Comparison of ENCODE assay signal across 22 cellular contexts in genomic region chr19:28234637-28235036, GRCh38.
DNase-seq lines count a peak whose midpoint lies in the region; ATAC-seq and TF ChIP-seq lines count a peak whose summit lies in the region.
"Had no signal": no experiment of that assay in that cellular context is flagged by ENCODE, and none has a peak within 500 bp of the region (broad histone marks: within the 10 kb centered on the region; RNA-seq: fewer than 3 reads in every experiment).

No MANE protein-coding gene starts in this region.

- CTCF ChIA-PET in T-cell (lab: Charles Lee) = no interaction called here
- CTCF ChIA-PET in activated CD8-positive, alpha-beta T cell treated with anti-CD3 and anti-CD28 coated beads for 36 hours (lab: Charles Lee) = no interaction called here

- TF ChIP-seq POLR2A in GM18505 (IDR thresholded peaks at IDR 0.05; ENCODE audit: borderline replicate concordance, extremely low read depth, insufficient read depth, insufficient read length) = no peak

- H3K4me3 Mint-ChIP-seq in T-cell = no peak overlapping the region
- no peak overlapping the region for H3K4me3 Mint-ChIP-seq in activated CD8-positive, alpha-beta T cell treated with anti-CD3 and anti-CD28 coated beads for 36 hours
- H3K4me3 Mint-ChIP-seq: naive thymus-derived CD8-positive, alpha-beta T cell had no signal

- ATAC-seq in GM18505 (IDR thresholded peaks at IDR 0.05; ENCODE audit: unreplicated experiment) = no peak
- no peak for ATAC-seq in T-cell (replicated peaks in 1 of 4)
- ATAC-seq in activated CD8-positive, alpha-beta T cell treated with anti-CD3 and anti-CD28 coated beads for 36 hours = no peak
- ATAC-seq: activated CD4-positive, CD25-positive, alpha-beta regulatory T cell treated with anti-CD3 and anti-CD28 coated beads, Interleukin-2, amount 50 U/mL, for 24 hours; GM12878; naive thymus-derived CD8-positive, alpha-beta T cell; pancreas had no signal

- DNase-seq in Daoy (ENCODE audit: low read depth) = peak; percentile 74
- DNase-seq in RPMI7951 (ENCODE audit: low read depth) = peak; percentile 10
- DNase-seq in foreskin fibroblast = peak; percentile 3
- DNase-seq in renal cortical epithelial cell (ENCODE audit: low read depth) = peak; percentile 78
- no peak for DNase-seq in T-cell
- no peak for DNase-seq in GM19240 (ENCODE audit: insufficient read length, low spot score)
- no peak for DNase-seq in activated CD8-positive, alpha-beta T cell treated with anti-CD3 and anti-CD28 coated beads for 36 hours
- DNase-seq: Calu3; effector CD8-positive, alpha-beta T cell; esophagus squamous epithelium; MM.1S; naive thymus-derived CD8-positive, alpha-beta T cell; NCI-H774; OCI-M1; pancreas; stimulated activated CD4-positive, alpha-beta T cell treated with anti-CD3 and anti-CD28 coated beads, Interleukin-2, amount 100 ng/mL, for 24 hours; stimulated activated naive CD4-positive, alpha-beta T cell treated with Interleukin-2 at 50 U/mL for 16 hours; tibial artery had no signal

- H3K9me3 Mint-ChIP-seq in T-cell = peaks cover 3 to 5% (median 4%) of the 10 kb centered on the region in 3 donors
- no peaks in the 10 kb centered on the region for H3K9me3 Mint-ChIP-seq in activated CD8-positive, alpha-beta T cell treated with anti-CD3 and anti-CD28 coated beads for 36 hours

- POLR2A ChIA-PET in T-cell (lab: Charles Lee) = no interaction called here
- POLR2A ChIA-PET in activated CD8-positive, alpha-beta T cell treated with anti-CD3 and anti-CD28 coated beads for 36 hours (lab: Charles Lee) = no interaction called here

- H3K36me3 Mint-ChIP-seq in T-cell = no peaks in the 10 kb centered on the region
- H3K36me3 Mint-ChIP-seq in activated CD8-positive, alpha-beta T cell treated with anti-CD3 and anti-CD28 coated beads for 36 hours (ENCODE audit: low read depth) = no peaks in the 10 kb centered on the region
- H3K36me3 Mint-ChIP-seq: naive thymus-derived CD8-positive, alpha-beta T cell had no signal

- H3K4me1 Mint-ChIP-seq in T-cell = no peaks in the 10 kb centered on the region
- no peaks in the 10 kb centered on the region for H3K4me1 Mint-ChIP-seq in activated CD8-positive, alpha-beta T cell treated with anti-CD3 and anti-CD28 coated beads for 36 hours (ENCODE audit: low read depth)
- H3K4me1 Mint-ChIP-seq: naive thymus-derived CD8-positive, alpha-beta T cell had no signal

- no peak overlapping the region for H3K27ac Mint-ChIP-seq in T-cell
- no peak overlapping the region for H3K27ac Mint-ChIP-seq in activated CD8-positive, alpha-beta T cell treated with anti-CD3 and anti-CD28 coated beads for 36 hours
- H3K27ac Mint-ChIP-seq: naive thymus-derived CD8-positive, alpha-beta T cell had no signal

- H3K27me3 Mint-ChIP-seq in T-cell = no peaks in the 10 kb centered on the region
- H3K27me3 Mint-ChIP-seq in activated CD8-positive, alpha-beta T cell treated with anti-CD3 and anti-CD28 coated beads for 36 hours = no peaks in the 10 kb centered on the region

- intact Hi-C loops in activated CD8-positive, alpha-beta T cell treated with anti-CD3 and anti-CD28 coated beads for 36 hours (cut with micrococcal nuclease) = no loop called here

- no peak for TF ChIP-seq CTCF in foreskin fibroblast (IDR thresholded peaks at IDR 0.05; ENCODE audit: low read depth, low read length)
- TF ChIP-seq CTCF in activated CD8-positive, alpha-beta T cell treated with anti-CD3 and anti-CD28 coated beads for 36 hours (IDR thresholded peaks at IDR 0.05) = no peak

- H3K4me3 ChIP-seq in foreskin fibroblast (ENCODE audit: low read depth in 1 of 2, low read length in 2 of 2) = no peak overlapping the region
- H3K4me3 ChIP-seq: esophagus squamous epithelium, GM12878, pancreas, SJSA1, tibial artery had no signal

Comparison
In these comparisons a context has a peak if more than half of its experiments do, and no peak if none do; other contexts are left out.
1. DNase-seq: peak in Daoy (single experiment), RPMI7951 (single experiment), foreskin fibroblast (2 of 2) and renal cortical epithelial cell (single experiment); none in T-cell (0 of 34), GM19240 (single experiment) and activated CD8-positive, alpha-beta T cell treated with anti-CD3 and anti-CD28 coated beads for 36 hours (single experiment).